1 cellular context compared by ENCODE assay signal in the genomic region with DNA sequence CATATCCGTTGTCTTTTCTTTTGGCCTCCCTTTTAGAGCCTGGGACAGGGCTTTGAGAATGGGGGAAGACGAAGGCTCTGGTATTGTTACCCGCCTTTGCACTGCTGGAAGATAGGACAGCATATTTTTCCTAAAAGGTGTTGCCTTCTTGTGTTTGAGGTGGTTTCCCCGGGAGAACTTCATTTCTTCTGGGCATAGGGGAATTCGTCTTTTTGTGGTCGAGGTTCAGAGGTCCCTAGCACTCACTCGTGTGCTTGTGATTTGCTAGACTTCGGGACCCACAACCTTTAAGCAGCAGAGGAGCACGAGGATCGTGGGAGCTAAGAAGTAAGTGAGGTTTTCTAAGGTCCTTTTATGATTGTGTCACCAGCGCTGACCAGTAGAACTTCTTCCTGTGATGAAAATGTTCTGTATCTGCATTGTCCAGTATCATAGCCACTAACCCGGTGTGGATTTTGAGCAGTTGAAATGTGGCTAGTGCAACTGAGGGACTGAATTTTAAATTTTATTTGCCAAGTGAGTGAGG.
TF ChIP-seq lines count a peak whose summit lies in the region.

No MANE protein-coding gene starts in this region.

TF ChIP-seq in HepG2, 621 proteins besides CTCF, POLR2A, EP300 and RAD21 (continued from another document and continues in another):
- TF ChIP-seq, protein P1, sequence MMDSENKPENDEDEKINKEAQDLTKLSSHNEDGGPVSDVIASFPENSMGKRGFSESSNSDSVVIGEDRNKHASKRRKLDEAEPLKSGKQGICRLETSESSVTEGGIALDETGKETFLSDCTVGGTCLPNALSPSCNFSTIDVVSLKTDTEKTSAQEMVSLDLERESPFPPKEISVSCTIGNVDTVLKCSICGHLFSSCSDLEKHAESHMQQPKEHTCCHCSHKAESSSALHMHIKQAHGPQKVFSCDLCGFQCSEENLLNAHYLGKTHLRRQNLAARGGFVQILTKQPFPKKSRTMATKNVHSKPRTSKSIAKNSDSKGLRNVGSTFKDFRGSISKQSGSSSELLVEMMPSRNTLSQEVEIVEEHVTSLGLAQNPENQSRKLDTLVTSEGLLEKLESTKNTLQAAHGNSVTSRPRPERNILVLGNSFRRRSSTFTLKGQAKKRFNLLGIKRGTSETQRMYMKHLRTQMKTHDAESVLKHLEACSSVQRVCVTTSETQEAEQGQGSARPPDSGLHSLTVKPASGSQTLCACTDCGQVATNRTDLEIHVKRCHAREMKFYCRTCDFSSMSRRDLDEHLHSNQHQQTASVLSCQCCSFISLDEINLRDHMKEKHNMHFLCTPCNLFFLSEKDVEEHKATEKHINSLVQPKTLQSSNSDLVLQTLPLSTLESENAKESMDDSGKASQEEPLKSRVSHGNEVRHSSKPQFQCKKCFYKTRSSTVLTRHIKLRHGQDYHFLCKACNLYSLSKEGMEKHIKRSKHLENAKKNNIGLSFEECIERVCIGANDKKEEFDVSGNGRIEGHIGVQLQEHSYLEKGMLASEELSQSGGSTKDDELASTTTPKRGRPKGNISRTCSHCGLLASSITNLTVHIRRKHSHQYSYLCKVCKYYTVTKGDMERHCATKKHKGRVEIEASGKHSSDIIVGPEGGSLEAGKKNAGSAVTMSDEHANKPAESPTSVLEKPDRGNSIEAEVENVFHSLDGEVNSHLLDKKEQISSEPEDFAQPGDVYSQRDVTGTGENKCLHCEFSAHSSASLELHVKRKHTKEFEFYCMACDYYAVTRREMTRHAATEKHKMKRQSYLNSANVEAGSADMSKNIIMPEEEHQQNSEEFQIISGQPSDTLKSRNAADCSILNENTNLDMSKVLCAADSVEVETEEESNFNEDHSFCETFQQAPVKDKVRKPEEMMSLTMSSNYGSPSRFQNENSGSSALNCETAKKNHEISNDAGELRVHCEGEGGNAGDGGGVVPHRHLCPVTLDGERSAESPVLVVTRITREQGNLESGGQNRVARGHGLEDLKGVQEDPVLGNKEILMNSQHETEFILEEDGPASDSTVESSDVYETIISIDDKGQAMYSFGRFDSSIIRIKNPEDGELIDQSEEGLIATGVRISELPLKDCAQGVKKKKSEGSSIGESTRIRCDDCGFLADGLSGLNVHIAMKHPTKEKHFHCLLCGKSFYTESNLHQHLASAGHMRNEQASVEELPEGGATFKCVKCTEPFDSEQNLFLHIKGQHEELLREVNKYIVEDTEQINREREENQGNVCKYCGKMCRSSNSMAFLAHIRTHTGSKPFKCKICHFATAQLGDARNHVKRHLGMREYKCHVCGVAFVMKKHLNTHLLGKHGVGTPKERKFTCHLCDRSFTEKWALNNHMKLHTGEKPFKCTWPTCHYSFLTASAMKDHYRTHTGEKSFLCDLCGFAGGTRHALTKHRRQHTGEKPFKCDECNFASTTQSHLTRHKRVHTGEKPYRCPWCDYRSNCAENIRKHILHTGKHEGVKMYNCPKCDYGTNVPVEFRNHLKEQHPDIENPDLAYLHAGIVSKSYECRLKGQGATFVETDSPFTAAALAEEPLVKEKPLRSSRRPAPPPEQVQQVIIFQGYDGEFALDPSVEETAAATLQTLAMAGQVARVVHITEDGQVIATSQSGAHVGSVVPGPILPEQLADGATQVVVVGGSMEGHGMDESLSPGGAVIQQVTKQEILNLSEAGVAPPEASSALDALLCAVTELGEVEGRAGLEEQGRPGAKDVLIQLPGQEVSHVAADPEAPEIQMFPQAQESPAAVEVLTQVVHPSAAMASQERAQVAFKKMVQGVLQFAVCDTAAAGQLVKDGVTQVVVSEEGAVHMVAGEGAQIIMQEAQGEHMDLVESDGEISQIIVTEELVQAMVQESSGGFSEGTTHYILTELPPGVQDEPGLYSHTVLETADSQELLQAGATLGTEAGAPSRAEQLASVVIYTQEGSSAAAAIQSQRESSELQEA (CRISPR knock-in tag; IDR thresholded peaks at IDR 0.05; ENCODE audit: not compliant biosample characterization) = no peak
- no peak for TF ChIP-seq ZNF432 (CRISPR knock-in tag; IDR thresholded peaks at IDR 0.05; ENCODE audit: borderline replicate concordance)
- TF ChIP-seq ZNF75D (CRISPR knock-in tag; IDR thresholded peaks at IDR 0.05; ENCODE audit: borderline replicate concordance) = peak; percentile 23; the same call in 1 of the 2 replicates
- TF ChIP-seq ISX (CRISPR knock-in tag; conservative IDR thresholded peaks at IDR 0.05) = 0 out of 2 replicates have a peak, but pooled peaks have one; percentile 12
- TF ChIP-seq ZNF605 (CRISPR knock-in tag; IDR thresholded peaks at IDR 0.05) = no peak; the same call in 1 of the 2 replicates
- TF ChIP-seq ZFP90 (CRISPR knock-in tag; IDR thresholded peaks at IDR 0.05; ENCODE audit: borderline replicate concordance) = no peak
- TF ChIP-seq PHF21A (CRISPR knock-in tag; IDR thresholded peaks at IDR 0.05) = peak; percentile 41; the same call in 1 of the 2 replicates
- TF ChIP-seq ZNF326 (CRISPR knock-in tag; IDR thresholded peaks at IDR 0.05; ENCODE audit: borderline replicate concordance) = 0 out of 2 replicates have a peak, but pooled peaks have one; percentile 5
- 0 out of 2 replicates have a peak, but pooled peaks have one; percentile 46 for TF ChIP-seq ZNF207 (IDR thresholded peaks at IDR 0.05; ENCODE audit: borderline replicate concordance)
- TF ChIP-seq ZFP36L1 (CRISPR knock-in tag; IDR thresholded peaks at IDR 0.05) = 0 out of 2 replicates have a peak, but pooled peaks have one; percentile 16
- 0 out of 2 replicates have a peak, but pooled peaks have one; percentile 17 for TF ChIP-seq ZNF878 (CRISPR knock-in tag; IDR thresholded peaks at IDR 0.05)
- peak; percentile 13; the same call in 1 of the 2 replicates for TF ChIP-seq JUNB (CRISPR knock-in tag; IDR thresholded peaks at IDR 0.05; ENCODE audit: borderline replicate concordance)
- no peak for TF ChIP-seq FOXJ3 (CRISPR knock-in tag; IDR thresholded peaks at IDR 0.05; ENCODE audit: borderline replicate concordance)
- no peak for TF ChIP-seq HOXD1 (CRISPR knock-in tag; IDR thresholded peaks at IDR 0.05)
- TF ChIP-seq NAIF1 (CRISPR knock-in tag; IDR thresholded peaks at IDR 0.05; ENCODE audit: borderline replicate concordance) = 0 out of 2 replicates have a peak, but pooled peaks have one; percentile 41
- TF ChIP-seq ZNF652 (CRISPR knock-in tag; IDR thresholded peaks at IDR 0.05; ENCODE audit: borderline replicate concordance, low read depth) = no peak
- no peak for TF ChIP-seq ZBTB21 (CRISPR knock-in tag; IDR thresholded peaks at IDR 0.05)
- TF ChIP-seq NFE2 (CRISPR knock-in tag; IDR thresholded peaks at IDR 0.05) = no peak
- TF ChIP-seq YEATS2 (CRISPR knock-in tag; IDR thresholded peaks at IDR 0.05; ENCODE audit: borderline replicate concordance) = no peak
- TF ChIP-seq KAT8 (CRISPR knock-in tag; IDR thresholded peaks at IDR 0.05) = no peak
- no peak for TF ChIP-seq ZSCAN20 (CRISPR knock-in tag; IDR thresholded peaks at IDR 0.05; ENCODE audit: borderline replicate concordance)
- TF ChIP-seq, protein P2, sequence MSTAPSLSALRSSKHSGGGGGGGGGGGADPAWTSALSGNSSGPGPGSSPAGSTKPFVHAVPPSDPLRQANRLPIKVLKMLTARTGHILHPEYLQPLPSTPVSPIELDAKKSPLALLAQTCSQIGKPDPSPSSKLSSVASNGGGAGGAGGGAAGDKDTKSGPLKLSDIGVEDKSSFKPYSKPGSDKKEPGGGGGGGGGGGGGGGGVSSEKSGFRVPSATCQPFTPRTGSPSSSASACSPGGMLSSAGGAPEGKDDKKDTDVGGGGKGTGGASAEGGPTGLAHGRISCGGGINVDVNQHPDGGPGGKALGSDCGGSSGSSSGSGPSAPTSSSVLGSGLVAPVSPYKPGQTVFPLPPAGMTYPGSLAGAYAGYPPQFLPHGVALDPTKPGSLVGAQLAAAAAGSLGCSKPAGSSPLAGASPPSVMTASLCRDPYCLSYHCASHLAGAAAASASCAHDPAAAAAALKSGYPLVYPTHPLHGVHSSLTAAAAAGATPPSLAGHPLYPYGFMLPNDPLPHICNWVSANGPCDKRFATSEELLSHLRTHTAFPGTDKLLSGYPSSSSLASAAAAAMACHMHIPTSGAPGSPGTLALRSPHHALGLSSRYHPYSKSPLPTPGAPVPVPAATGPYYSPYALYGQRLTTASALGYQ (CRISPR knock-in tag; IDR thresholded peaks at IDR 0.05) = no peak
- no peak for TF ChIP-seq POLR2AphosphoS5 (IDR thresholded peaks at IDR 0.05; ENCODE audit: low read depth, low read length)
- TF ChIP-seq CCAR2 (optimal IDR thresholded peaks at IDR 0.05; ENCODE audit: low read depth, low read length) = no peak
- TF ChIP-seq ADNP (CRISPR knock-in tag; IDR thresholded peaks at IDR 0.05) = no peak
- no peak for TF ChIP-seq PHF8 (CRISPR knock-in tag; IDR thresholded peaks at IDR 0.05)
- TF ChIP-seq ZNF235 (CRISPR knock-in tag; IDR thresholded peaks at IDR 0.05; ENCODE audit: borderline replicate concordance) = peak; percentile 2; the same call in 1 of the 2 replicates
- peak; percentile 23 for TF ChIP-seq KDM5A (IDR thresholded peaks at IDR 0.05; ENCODE audit: borderline replicate concordance, low read length)
- no peak for TF ChIP-seq TAF1 (CRISPR knock-in tag; IDR thresholded peaks at IDR 0.05)
- no peak for TF ChIP-seq ZNF24 (IDR thresholded peaks at IDR 0.05)
- TF ChIP-seq, protein P3, sequence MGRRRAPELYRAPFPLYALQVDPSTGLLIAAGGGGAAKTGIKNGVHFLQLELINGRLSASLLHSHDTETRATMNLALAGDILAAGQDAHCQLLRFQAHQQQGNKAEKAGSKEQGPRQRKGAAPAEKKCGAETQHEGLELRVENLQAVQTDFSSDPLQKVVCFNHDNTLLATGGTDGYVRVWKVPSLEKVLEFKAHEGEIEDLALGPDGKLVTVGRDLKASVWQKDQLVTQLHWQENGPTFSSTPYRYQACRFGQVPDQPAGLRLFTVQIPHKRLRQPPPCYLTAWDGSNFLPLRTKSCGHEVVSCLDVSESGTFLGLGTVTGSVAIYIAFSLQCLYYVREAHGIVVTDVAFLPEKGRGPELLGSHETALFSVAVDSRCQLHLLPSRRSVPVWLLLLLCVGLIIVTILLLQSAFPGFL (CRISPR knock-in tag; IDR thresholded peaks at IDR 0.05) = no peak
- TF ChIP-seq NKX3-1 (CRISPR knock-in tag; IDR thresholded peaks at IDR 0.05) = 0 out of 2 replicates have a peak, but pooled peaks have one; percentile 13
- TF ChIP-seq, protein P4, sequence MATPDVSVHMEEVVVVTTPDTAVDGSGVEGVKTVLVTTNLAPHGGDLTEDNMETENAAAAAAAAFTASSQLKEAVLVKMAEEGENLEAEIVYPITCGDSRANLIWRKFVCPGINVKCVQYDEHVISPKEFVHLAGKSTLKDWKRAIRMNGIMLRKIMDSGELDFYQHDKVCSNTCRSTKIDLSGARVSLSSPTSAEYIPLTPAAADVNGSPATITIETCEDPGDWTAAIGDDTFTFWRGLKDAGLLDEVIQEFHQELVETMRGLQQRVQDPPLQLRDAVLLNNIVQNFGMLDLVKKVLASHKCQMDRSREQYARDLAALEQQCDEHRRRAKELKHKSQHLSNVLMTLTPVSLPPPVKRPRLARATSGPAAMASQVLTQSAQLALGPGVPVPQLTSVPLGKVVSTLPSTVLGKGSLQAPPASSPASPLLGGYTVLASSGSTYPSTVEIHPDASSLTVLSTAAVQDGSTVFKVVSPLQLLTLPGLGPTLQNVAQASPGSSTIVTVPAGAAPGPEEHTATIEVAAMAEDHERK (CRISPR knock-in tag; IDR thresholded peaks at IDR 0.05; ENCODE audit: low read depth) = no peak
- TF ChIP-seq, protein P5, sequence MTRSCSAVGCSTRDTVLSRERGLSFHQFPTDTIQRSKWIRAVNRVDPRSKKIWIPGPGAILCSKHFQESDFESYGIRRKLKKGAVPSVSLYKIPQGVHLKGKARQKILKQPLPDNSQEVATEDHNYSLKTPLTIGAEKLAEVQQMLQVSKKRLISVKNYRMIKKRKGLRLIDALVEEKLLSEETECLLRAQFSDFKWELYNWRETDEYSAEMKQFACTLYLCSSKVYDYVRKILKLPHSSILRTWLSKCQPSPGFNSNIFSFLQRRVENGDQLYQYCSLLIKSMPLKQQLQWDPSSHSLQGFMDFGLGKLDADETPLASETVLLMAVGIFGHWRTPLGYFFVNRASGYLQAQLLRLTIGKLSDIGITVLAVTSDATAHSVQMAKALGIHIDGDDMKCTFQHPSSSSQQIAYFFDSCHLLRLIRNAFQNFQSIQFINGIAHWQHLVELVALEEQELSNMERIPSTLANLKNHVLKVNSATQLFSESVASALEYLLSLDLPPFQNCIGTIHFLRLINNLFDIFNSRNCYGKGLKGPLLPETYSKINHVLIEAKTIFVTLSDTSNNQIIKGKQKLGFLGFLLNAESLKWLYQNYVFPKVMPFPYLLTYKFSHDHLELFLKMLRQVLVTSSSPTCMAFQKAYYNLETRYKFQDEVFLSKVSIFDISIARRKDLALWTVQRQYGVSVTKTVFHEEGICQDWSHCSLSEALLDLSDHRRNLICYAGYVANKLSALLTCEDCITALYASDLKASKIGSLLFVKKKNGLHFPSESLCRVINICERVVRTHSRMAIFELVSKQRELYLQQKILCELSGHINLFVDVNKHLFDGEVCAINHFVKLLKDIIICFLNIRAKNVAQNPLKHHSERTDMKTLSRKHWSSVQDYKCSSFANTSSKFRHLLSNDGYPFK (CRISPR knock-in tag; IDR thresholded peaks at IDR 0.05; ENCODE audit: borderline replicate concordance) = no peak
- TF ChIP-seq ZNF788 (CRISPR knock-in tag; IDR thresholded peaks at IDR 0.05; ENCODE audit: borderline replicate concordance) = no peak
- TF ChIP-seq, protein P6, sequence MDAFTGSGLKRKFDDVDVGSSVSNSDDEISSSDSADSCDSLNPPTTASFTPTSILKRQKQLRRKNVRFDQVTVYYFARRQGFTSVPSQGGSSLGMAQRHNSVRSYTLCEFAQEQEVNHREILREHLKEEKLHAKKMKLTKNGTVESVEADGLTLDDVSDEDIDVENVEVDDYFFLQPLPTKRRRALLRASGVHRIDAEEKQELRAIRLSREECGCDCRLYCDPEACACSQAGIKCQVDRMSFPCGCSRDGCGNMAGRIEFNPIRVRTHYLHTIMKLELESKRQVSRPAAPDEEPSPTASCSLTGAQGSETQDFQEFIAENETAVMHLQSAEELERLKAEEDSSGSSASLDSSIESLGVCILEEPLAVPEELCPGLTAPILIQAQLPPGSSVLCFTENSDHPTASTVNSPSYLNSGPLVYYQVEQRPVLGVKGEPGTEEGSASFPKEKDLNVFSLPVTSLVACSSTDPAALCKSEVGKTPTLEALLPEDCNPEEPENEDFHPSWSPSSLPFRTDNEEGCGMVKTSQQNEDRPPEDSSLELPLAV (CRISPR knock-in tag; conservative IDR thresholded peaks at IDR 0.05; ENCODE audit: low read depth) = no peak
- TF ChIP-seq ZNF563 (CRISPR knock-in tag; IDR thresholded peaks at IDR 0.05) = no peak
- TF ChIP-seq, protein P7, sequence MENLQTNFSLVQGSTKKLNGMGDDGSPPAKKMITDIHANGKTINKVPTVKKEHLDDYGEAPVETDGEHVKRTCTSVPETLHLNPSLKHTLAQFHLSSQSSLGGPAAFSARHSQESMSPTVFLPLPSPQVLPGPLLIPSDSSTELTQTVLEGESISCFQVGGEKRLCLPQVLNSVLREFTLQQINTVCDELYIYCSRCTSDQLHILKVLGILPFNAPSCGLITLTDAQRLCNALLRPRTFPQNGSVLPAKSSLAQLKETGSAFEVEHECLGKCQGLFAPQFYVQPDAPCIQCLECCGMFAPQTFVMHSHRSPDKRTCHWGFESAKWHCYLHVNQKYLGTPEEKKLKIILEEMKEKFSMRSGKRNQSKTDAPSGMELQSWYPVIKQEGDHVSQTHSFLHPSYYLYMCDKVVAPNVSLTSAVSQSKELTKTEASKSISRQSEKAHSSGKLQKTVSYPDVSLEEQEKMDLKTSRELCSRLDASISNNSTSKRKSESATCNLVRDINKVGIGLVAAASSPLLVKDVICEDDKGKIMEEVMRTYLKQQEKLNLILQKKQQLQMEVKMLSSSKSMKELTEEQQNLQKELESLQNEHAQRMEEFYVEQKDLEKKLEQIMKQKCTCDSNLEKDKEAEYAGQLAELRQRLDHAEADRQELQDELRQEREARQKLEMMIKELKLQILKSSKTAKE (CRISPR knock-in tag; IDR thresholded peaks at IDR 0.05; ENCODE audit: borderline replicate concordance) = no peak
- TF ChIP-seq RBM22 (optimal IDR thresholded peaks at IDR 0.05; ENCODE audit: low read length) = no peak
- TF ChIP-seq ZNF160 (CRISPR knock-in tag; IDR thresholded peaks at IDR 0.05) = no peak
- TF ChIP-seq EED (CRISPR knock-in tag; IDR thresholded peaks at IDR 0.05) = no peak
